In genomic region chr2:78486565-78486964, GRCh38 we compare ENCODE assay signal across 16 cellular contexts.
"Had no signal": no experiment of that assay in that cellular context is flagged by ENCODE, and none has a peak within 500 bp of the region (broad histone marks: within the 10 kb centered on the region; RNA-seq: fewer than 3 reads in every experiment).

No MANE protein-coding gene starts in this region.

- ATAC-seq: activated naive CD4-positive, alpha-beta T cell treated with anti-CD3 and anti-CD28 coated beads, Interleukin-2, amount 50 U/mL, for 72 hours; gastroesophageal sphincter; heart right ventricle; left ventricle myocardium superior; mucosa of descending colon had no signal

- DNase-seq: activated CD4-positive, alpha-beta T cell treated with anti-CD3 and anti-CD28 coated beads, Interleukin-2, amount 50 U/mL, for 48 hours; activated gamma-delta T cell treated with Interleukin-2 at 50 U/mL for 16 hours; activated T-cell treated with anti-CD3 and anti-CD28 coated beads for 4 hours; adrenal gland; cerebellar nuclear complex; effector CD8-positive, alpha-beta T cell; heart right ventricle; left ventricle myocardium superior; mesenchymal stem cell; mucosa of descending colon; naive B cell; stimulated activated CD4-positive, alpha-beta T cell treated with anti-CD3 and anti-CD28 coated beads, Interleukin-2, amount 100 ng/mL, for 24 hours; uterus; WERI-Rb-1 had no signal
